ENCODE assay signal across 31 cellular contexts in genomic region chr11:129383060-129383459, GRCh38. TPM values are rescaled to one million over a fixed set of nuclear protein-coding genes. Genes with fewer than 3 reads are reported as not detected.
"Had no signal": no experiment of that assay in that cellular context is flagged by ENCODE, and none has a peak within 500 bp of the region (broad histone marks: within the 10 kb centered on the region; RNA-seq: fewer than 3 reads in every experiment).

No MANE protein-coding gene starts in this region.

- H3K27ac Mint-ChIP-seq: activated CD4-positive, alpha-beta memory T cell treated with anti-CD3 and anti-CD28 coated beads for 36 hours; activated CD4-positive, alpha-beta T cell treated with anti-CD3 and anti-CD28 coated beads for 36 hours; activated CD4-positive, alpha-beta T cell treated with anti-CD3 and anti-CD28 coated beads, Interleukin-2, amount 10 ng/mL, durations not matched to agents 24 days and 14 days; activated CD8-positive, alpha-beta memory T cell treated with anti-CD3 and anti-CD28 coated beads, Interleukin-2, amount 10 ng/mL, durations not matched to agents 7 days and 5 days; activated CD8-positive, alpha-beta T cell treated with anti-CD3 and anti-CD28 coated beads, Interleukin-2, amount 10 ng/mL, durations not matched to agents 7 days and 5 days; activated naive CD8-positive, alpha-beta T cell; activated T-cell treated with anti-CD3 and anti-CD28 coated beads, Interleukin-2, amount 50 U/mL, for 72 hours; effector memory CD8-positive, alpha-beta T cell had no signal

- H3K4me3 ChIP-seq: esophagus muscularis mucosa, gastrocnemius medialis, heart left ventricle had no signal

- H3K27ac ChIP-seq: brain microvascular endothelial cell, esophagus muscularis mucosa, foreskin keratinocyte, gastrocnemius medialis, heart left ventricle had no signal

- DNase-seq: activated CD4-positive, alpha-beta memory T cell treated with anti-CD3 and anti-CD28 coated beads for 36 hours; activated CD4-positive, alpha-beta T cell treated with anti-CD3 and anti-CD28 coated beads for 36 hours; activated CD4-positive, alpha-beta T cell treated with anti-CD3 and anti-CD28 coated beads, Interleukin-2, amount 10 ng/mL, durations not matched to agents 24 days and 14 days; activated CD4-positive, CD25-positive, alpha-beta regulatory T cell; activated CD4-positive, CD25-positive, alpha-beta regulatory T cell treated with anti-CD3 and anti-CD28 coated beads, Interleukin-2, amount 50 U/mL, for 72 hours; activated CD8-positive, alpha-beta memory T cell treated with anti-CD3 and anti-CD28 coated beads, Interleukin-2, amount 10 ng/mL, durations not matched to agents 7 days and 5 days; activated CD8-positive, alpha-beta memory T cell treated with anti-CD3 and anti-CD28 coated beads, Interleukin-2, amount 50 U/mL, for 4 hours; activated CD8-positive, alpha-beta T cell treated with anti-CD3 and anti-CD28 coated beads, Interleukin-2, amount 10 ng/mL, durations not matched to agents 7 days and 5 days; activated gamma-delta T cell; activated naive CD4-positive, alpha-beta T cell treated with anti-CD3 and anti-CD28 coated beads, Interleukin-2, amount 50 U/mL, for 16 hours; activated naive CD4-positive, alpha-beta T cell treated with Interleukin-2 at 50 U/mL for 16 hours; activated T-cell treated with anti-CD3 and anti-CD28 coated beads, Interleukin-2, amount 50 U/mL, for 1 hour; activated T-cell treated with anti-CD3 and anti-CD28 coated beads, Interleukin-2, amount 50 U/mL, for 72 hours; amniotic stem cell; anterior cingulate cortex; brain microvascular endothelial cell; caudate nucleus; cortex of kidney; dermis blood vessel endothelial cell; effector CD4-positive, alpha-beta T cell; effector memory CD8-positive, alpha-beta T cell; erythroblast; foreskin keratinocyte; gastrocnemius medialis; glutamatergic neuron; heart left ventricle; T-helper 2 cell had no signal

- H3K9me3 Mint-ChIP-seq: activated CD4-positive, alpha-beta memory T cell treated with anti-CD3 and anti-CD28 coated beads for 36 hours; activated CD4-positive, alpha-beta T cell treated with anti-CD3 and anti-CD28 coated beads, Interleukin-2, amount 10 ng/mL, durations not matched to agents 24 days and 14 days; activated T-cell treated with anti-CD3 and anti-CD28 coated beads, Interleukin-2, amount 50 U/mL, for 72 hours had no signal

- H3K4me1 ChIP-seq: esophagus muscularis mucosa, foreskin keratinocyte, gastrocnemius medialis, heart left ventricle had no signal

- H3K4me1 Mint-ChIP-seq: activated CD4-positive, alpha-beta T cell treated with anti-CD3 and anti-CD28 coated beads for 36 hours; activated CD4-positive, alpha-beta T cell treated with anti-CD3 and anti-CD28 coated beads, Interleukin-2, amount 10 ng/mL, durations not matched to agents 24 days and 14 days; activated CD8-positive, alpha-beta memory T cell treated with anti-CD3 and anti-CD28 coated beads, Interleukin-2, amount 10 ng/mL, durations not matched to agents 7 days and 5 days had no signal

- H3K4me3 Mint-ChIP-seq: activated CD4-positive, alpha-beta memory T cell treated with anti-CD3 and anti-CD28 coated beads for 36 hours; activated CD4-positive, alpha-beta T cell treated with anti-CD3 and anti-CD28 coated beads for 36 hours; activated CD4-positive, alpha-beta T cell treated with anti-CD3 and anti-CD28 coated beads, Interleukin-2, amount 10 ng/mL, durations not matched to agents 24 days and 14 days; activated CD8-positive, alpha-beta memory T cell treated with anti-CD3 and anti-CD28 coated beads, Interleukin-2, amount 10 ng/mL, durations not matched to agents 7 days and 5 days; activated CD8-positive, alpha-beta T cell treated with anti-CD3 and anti-CD28 coated beads, Interleukin-2, amount 10 ng/mL, durations not matched to agents 7 days and 5 days; activated naive CD8-positive, alpha-beta T cell; activated T-cell treated with anti-CD3 and anti-CD28 coated beads, Interleukin-2, amount 50 U/mL, for 72 hours; effector memory CD8-positive, alpha-beta T cell had no signal

- H3K9me3 ChIP-seq: esophagus muscularis mucosa, gastrocnemius medialis, heart left ventricle had no signal

- H3K36me3 ChIP-seq: brain microvascular endothelial cell, esophagus muscularis mucosa, gastrocnemius medialis, heart left ventricle had no signal

- H3K36me3 Mint-ChIP-seq: activated CD4-positive, alpha-beta memory T cell treated with anti-CD3 and anti-CD28 coated beads for 36 hours; activated CD8-positive, alpha-beta memory T cell treated with anti-CD3 and anti-CD28 coated beads, Interleukin-2, amount 10 ng/mL, durations not matched to agents 7 days and 5 days; activated naive CD8-positive, alpha-beta T cell had no signal

RNA-seq across cellular contexts. Expression of gene BARX2, which starts 7.4 kb away (rescaled TPM):
- total RNA-seq: activated CD8-positive, alpha-beta T cell treated with anti-CD3 and anti-CD28 coated beads, Interleukin-2, amount 10 ng/mL, durations not matched to agents 7 days and 5 days; astrocyte; chondrocyte; dermis blood vessel endothelial cell; esophagus muscularis mucosa had no signal
